Comparison of ENCODE assay signal across 1 cellular context in genomic region chr17:29412780-29413565, GRCh38.
TF ChIP-seq lines count a peak whose summit lies in the region.

No MANE protein-coding gene starts in this region.

TF ChIP-seq in endothelial cell of umbilical vein, 7 proteins besides CTCF, POLR2A, EP300 and RAD21:
- TF ChIP-seq MYC (IDR thresholded peaks at IDR 0.05; ENCODE audit: low read depth, low read length) (no peak), GATA2 (IDR thresholded peaks at IDR 0.05; ENCODE audit: insufficient read depth, insufficient read length, low read depth, low read length) (no peak), EZH2 (IDR thresholded peaks at IDR 0.05; ENCODE audit: borderline replicate concordance, low read depth, low read length, severe bottlenecking) (no peak), POLR2AphosphoS5 (IDR thresholded peaks at IDR 0.05; ENCODE audit: insufficient read depth, low read depth, low read length) (no peak), JUN (IDR thresholded peaks at IDR 0.05; ENCODE audit: borderline replicate concordance, insufficient read depth, insufficient read length, low read depth) (peak; percentile 85), FOS (IDR thresholded peaks at IDR 0.05; ENCODE audit: borderline replicate concordance, insufficient read depth, low read length) (peak; percentile 62)
- TF ChIP-seq, protein P1, sequence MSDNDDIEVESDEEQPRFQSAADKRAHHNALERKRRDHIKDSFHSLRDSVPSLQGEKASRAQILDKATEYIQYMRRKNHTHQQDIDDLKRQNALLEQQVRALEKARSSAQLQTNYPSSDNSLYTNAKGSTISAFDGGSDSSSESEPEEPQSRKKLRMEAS (IDR thresholded peaks at IDR 0.05; ENCODE audit: insufficient read depth, insufficient read length) = no peak
TF ChIP-seq in endothelial cell of umbilical vein: peak in this region for 2.
